Comparison of ENCODE assay signal across 25 cellular contexts in genomic region chr2:85926526-85926925, GRCh38. TPM values are rescaled to one million over a fixed set of nuclear protein-coding genes. Genes with fewer than 3 reads are reported as not detected.
DNase-seq lines count a peak whose midpoint lies in the region; ATAC-seq and TF ChIP-seq lines count a peak whose summit lies in the region.
"Had no signal": no experiment of that assay in that cellular context is flagged by ENCODE, and none has a peak within 500 bp of the region (broad histone marks: within the 10 kb centered on the region; RNA-seq: fewer than 3 reads in every experiment).

No MANE protein-coding gene starts in this region.

- intact Hi-C loops in posterior cingulate gyrus (cut with DNase I), result no loop called here

- WGBS in tibial nerve, 2 donors, result 78 to 90% methylated on average over 5 of the region's 5 CpGs

- H3K4me3 ChIP-seq in epithelial cell of esophagus (ENCODE audit: low read length) (no peak overlapping the region), tibial nerve (no peak overlapping the region)
- H3K4me3 ChIP-seq: BLaER1 treated with 17β-estradiol and CSF1 and Interleukin-3, amounts not matched to agents 10 nM and 100 nM; GM12878; K562; SJSA1 had no signal

- H3K27ac ChIP-seq in angular gyrus (ENCODE audit: low read depth, low read length) (peak overlapping the region; percentile 79), substantia nigra (ENCODE audit: low read depth, low read length, poor library complexity, severe bottlenecking) (peak overlapping the region; percentile 96), tibial nerve (peak overlapping the region in 1 of 4 donors; percentile 62)
- H3K27ac ChIP-seq: BLaER1 treated with 17β-estradiol and CSF1 and Interleukin-3, amounts not matched to agents 10 nM and 100 nM; HL-60; SJSA1 had no signal

- no peaks in the 10 kb centered on the region for H3K27me3 ChIP-seq in tibial nerve
- H3K27me3 ChIP-seq: BLaER1 treated with 17β-estradiol and CSF1 and Interleukin-3, amounts not matched to agents 10 nM and 100 nM; SJSA1 had no signal

- TF ChIP-seq EP300 in tibial nerve (IDR thresholded peaks at IDR 0.05), result no peak

- TF ChIP-seq CTCF in epithelial cell of esophagus (IDR thresholded peaks at IDR 0.05; ENCODE audit: insufficient read depth, low read depth, low read length, missing control alignments) (no peak), tibial nerve (IDR thresholded peaks at IDR 0.05) (no peak)

- no peak for TF ChIP-seq POLR2A in tibial nerve (IDR thresholded peaks at IDR 0.05)

- peak; percentile 22 for DNase-seq in epithelial cell of esophagus (ENCODE audit: low read depth)
- DNase-seq in substantia nigra (lab: John Stamatoyannopoulos, UW), result no peak
- no peak for DNase-seq in NCI-H526 (lab: John Stamatoyannopoulos, UW)
- DNase-seq in posterior cingulate gyrus, result no peak
- DNase-seq in tibial nerve (ENCODE audit: low spot score in 2 of 2), result no peak
- DNase-seq: Caco-2; CD4-positive, alpha-beta memory T cell; DMS 273 treated with DMSO at 0.1 percent for 48 hours; DMS79 treated with DMSO at 0.1 percent for 48 hours; MM.1S; NCI-H1048; NCI-H1436; NCI-H187 treated with DMSO at 0.1 percent for 48 hours; NCI-H2107; NCI-H774; NK-92 treated with Interleukin-12 subunit alpha and Interleukin-12 subunit beta, amount 100 ng/mL, for 24 hours had no signal

- no peaks in the 10 kb centered on the region for H3K36me3 ChIP-seq in tibial nerve
- H3K36me3 ChIP-seq: BLaER1 treated with 17β-estradiol and CSF1 and Interleukin-3, amounts not matched to agents 10 nM and 100 nM; SJSA1 had no signal

- no peak for ATAC-seq in HG03378 (IDR thresholded peaks at IDR 0.05; ENCODE audit: unreplicated experiment)
- ATAC-seq: GM12878, HepG2, K562, Right ventricle myocardium inferior had no signal

- H3K9me3 ChIP-seq in tibial nerve, result no peaks in the 10 kb centered on the region
- H3K9me3 ChIP-seq: Caco-2, SJSA1 had no signal

- H3K4me1 ChIP-seq in tibial nerve, result peaks cover 0 to 42% (median 11%) of the 10 kb centered on the region in 4 donors

RNA-seq across cellular contexts. Expression of gene ST3GAL5, which starts 37.7 kb away (rescaled TPM):
- 10 to 100 TPM; 30.9 to 37.4 (median 32.9) TPM for total RNA-seq in tibial nerve
